In genomic region chrX:153741446-153741845, GRCh38 we compare ENCODE assay signal across 31 cellular contexts. TPM values are rescaled to one million over a fixed set of nuclear protein-coding genes. Genes with fewer than 3 reads are reported as not detected.
"Had no signal": no experiment of that assay in that cellular context is flagged by ENCODE, and none has a peak within 500 bp of the region (broad histone marks: within the 10 kb centered on the region; RNA-seq: fewer than 3 reads in every experiment).

No MANE protein-coding gene starts in this region.

- H3K9me3 ChIP-seq: pancreas, prostate gland, sigmoid colon, suprapubic skin, tibial artery, upper lobe of right lung had no signal

- H3K4me1 ChIP-seq: pancreas, prostate gland, upper lobe of right lung had no signal

- H3K27me3 Mint-ChIP-seq: naive B cell had no signal

- ATAC-seq: left cardiac atrium; pancreas; stimulated activated naive B cell treated with anti-CD40 and anti-IgM and Interleukin-4, amounts not matched to agents 10 μg/mL and 1 μg/mL and 100 μg/mL, for 72 hours; upper lobe of right lung had no signal

- H3K36me3 Mint-ChIP-seq: naive B cell had no signal

- H3K27ac ChIP-seq: brain microvascular endothelial cell, coronary artery, dorsolateral prefrontal cortex, pancreas, prostate gland, suprapubic skin, tibial artery, upper lobe of right lung, WERI-Rb-1 had no signal

- H3K4me3 ChIP-seq: coronary artery, dorsolateral prefrontal cortex, pancreas, prostate gland, sigmoid colon, suprapubic skin, tibial artery, upper lobe of right lung had no signal

- H3K36me3 ChIP-seq: brain microvascular endothelial cell, pancreas, prostate gland, suprapubic skin, upper lobe of right lung had no signal

- H3K27ac Mint-ChIP-seq: activated T-cell treated with anti-CD3 and anti-CD28 coated beads, Interleukin-2, amount 50 U/mL, for 24 hours; mesothelial cell of epicardium; stimulated activated naive B cell treated with anti-CD40 and anti-IgM and Interleukin-4, amounts not matched to agents 10 μg/mL and 1 μg/mL and 100 μg/mL, for 72 hours had no signal

- H3K9me3 Mint-ChIP-seq: activated T-cell treated with anti-CD3 and anti-CD28 coated beads, Interleukin-2, amount 50 U/mL, for 24 hours; neural crest cell; stimulated activated naive B cell treated with anti-CD40 and anti-IgM and Interleukin-4, amounts not matched to agents 10 μg/mL and 1 μg/mL and 100 μg/mL, for 72 hours had no signal

- H3K4me3 Mint-ChIP-seq: activated T-cell treated with anti-CD3 and anti-CD28 coated beads, Interleukin-2, amount 50 U/mL, for 24 hours; mesothelial cell of epicardium; neural crest cell; stimulated activated naive B cell treated with anti-CD40 and anti-IgM and Interleukin-4, amounts not matched to agents 10 μg/mL and 1 μg/mL and 100 μg/mL, for 72 hours had no signal

- H3K27me3 ChIP-seq: brain microvascular endothelial cell, pancreas, sigmoid colon, suprapubic skin, tibial artery, upper lobe of right lung had no signal

- H3K4me1 Mint-ChIP-seq: neural crest cell had no signal

- DNase-seq: activated CD4-positive, CD25-positive, alpha-beta regulatory T cell treated with anti-CD3 and anti-CD28 coated beads, Interleukin-2, amount 50 U/mL, for 72 hours; activated CD8-positive, alpha-beta memory T cell treated with anti-CD3 and anti-CD28 coated beads, Interleukin-2, amount 50 U/mL, for 48 hours; activated naive CD4-positive, alpha-beta T cell treated with Interleukin-2 at 50 U/mL for 16 hours; activated T-cell treated with anti-CD3 and anti-CD28 coated beads, Interleukin-2, amount 50 U/mL, for 24 hours; amniotic stem cell; brain microvascular endothelial cell; dorsolateral prefrontal cortex; effector memory CD4-positive, alpha-beta T cell; left cardiac atrium; mammary epithelial cell; naive B cell; nucleus accumbens; retina; sigmoid colon; small intestine; stimulated activated CD4-positive, alpha-beta T cell treated with anti-CD3 and anti-CD28 coated beads, Interleukin-1b, Interleukin-23, amount 100 ng/mL, for 48 hours; stimulated activated CD4-positive, alpha-beta T cell treated with anti-CD3 and anti-CD28 coated beads, Interleukin-4, amount 100 ng/mL, for 4 hours; stimulated activated CD8-positive, alpha-beta memory T cell treated with anti-CD3 and anti-CD28 coated beads, Interleukin-4, amount 100 ng/mL, for 48 hours; stimulated activated naive B cell treated with anti-CD40 and anti-IgM and Interleukin-4, amounts not matched to agents 10 μg/mL and 1 μg/mL and 100 μg/mL, for 72 hours; T1000; tibial artery; upper lobe of right lung; WERI-Rb-1 had no signal

RNA-seq across cellular contexts. Expression of gene SRPK3, which starts 39.4 kb away (rescaled TPM):
- total RNA-seq: astrocyte, mesothelial cell of epicardium, upper lobe of right lung had no signal
- polyA plus RNA-seq: liver had no signal
